8 cellular contexts compared by ENCODE assay signal in the genomic region with DNA sequence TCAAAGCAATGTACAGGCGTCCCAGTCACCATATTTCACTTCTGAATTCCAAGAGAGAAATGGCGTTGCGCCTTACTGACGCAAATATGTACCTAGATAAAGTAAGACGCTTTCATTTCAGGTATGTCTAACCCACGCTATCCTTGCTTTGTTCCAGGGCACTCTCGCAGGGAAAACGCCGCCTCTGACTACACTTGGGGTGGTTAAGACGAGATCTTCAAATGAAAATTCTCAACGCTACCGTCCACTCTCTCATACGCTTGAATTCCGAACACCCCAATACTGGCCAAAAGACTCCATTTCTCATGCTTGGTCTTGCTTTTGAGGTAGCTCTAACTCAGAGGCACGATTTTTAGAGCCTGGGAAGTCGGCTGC. TPM values are rescaled to one million over a fixed set of nuclear protein-coding genes. Genes with fewer than 3 reads are reported as not detected.
DNase-seq lines count a peak whose midpoint lies in the region; ATAC-seq and TF ChIP-seq lines count a peak whose summit lies in the region.

No MANE protein-coding gene starts in this region.

- H3K36me3 Mint-ChIP-seq in activated T-cell treated with anti-CD3 and anti-CD28 coated beads, Interleukin-2, amount 50 U/mL, for 72 hours (ENCODE audit: insufficient read depth in 2 of 2) = peaks cover 8 to 18% of the 10 kb centered on the region in 2 donors
- H3K36me3 Mint-ChIP-seq in activated CD4-positive, alpha-beta memory T cell treated with anti-CD3 and anti-CD28 coated beads, Interleukin-2, amount 10 ng/mL, durations not matched to agents 7 days and 5 days (ENCODE audit: low read depth) = peaks cover 30% of the 10 kb centered on the region

- WGBS in sigmoid colon, 2 donors = 0 to 1% methylated on average over 16 of the region's 16 CpGs

- intact Hi-C loops in left cardiac atrium (cut with DNase I) = no loop called here
- intact Hi-C loops in sigmoid colon (cut with DNase I) = loop anchor here (5.0 kb wide), 2 partner anchors 60 to 215 kb away; a partner anchor contains a TSS

- H3K4me1 Mint-ChIP-seq in activated T-cell treated with anti-CD3 and anti-CD28 coated beads, Interleukin-2, amount 50 U/mL, for 72 hours (ENCODE audit: low read depth) = peaks cover 52% of the 10 kb centered on the region
- H3K4me1 Mint-ChIP-seq in activated CD4-positive, alpha-beta memory T cell treated with anti-CD3 and anti-CD28 coated beads, Interleukin-2, amount 10 ng/mL, durations not matched to agents 7 days and 5 days = peaks cover 43% of the 10 kb centered on the region

- peak; percentile 8 to 19 for ATAC-seq in activated T-cell treated with anti-CD3 and anti-CD28 coated beads, Interleukin-2, amount 50 U/mL, for 72 hours (replicated peaks in 1 of 2)
- ATAC-seq in HG03196 (IDR thresholded peaks at IDR 0.05; ENCODE audit: unreplicated experiment) = peak; percentile 2
- peak; percentile 14 to 17 for ATAC-seq in left cardiac atrium
- no peak for ATAC-seq in GM18520 (IDR thresholded peaks at IDR 0.05; ENCODE audit: unreplicated experiment)

- H3K27ac ChIP-seq in sigmoid colon = peak overlapping the region; percentile 88 to 96 (median 94)

- peak overlapping the region; percentile 96 to 98 for H3K4me3 Mint-ChIP-seq in activated T-cell treated with anti-CD3 and anti-CD28 coated beads, Interleukin-2, amount 50 U/mL, for 72 hours
- peak overlapping the region; percentile 96 for H3K4me3 Mint-ChIP-seq in activated CD4-positive, alpha-beta memory T cell treated with anti-CD3 and anti-CD28 coated beads, Interleukin-2, amount 10 ng/mL, durations not matched to agents 7 days and 5 days

- no peak for TF ChIP-seq CTCF in sigmoid colon (IDR thresholded peaks at IDR 0.05)

- H3K4me3 ChIP-seq in sigmoid colon = peak overlapping the region; percentile 78 to 87 (median 83)

- peak overlapping the region; percentile 99 for H3K27ac Mint-ChIP-seq in activated T-cell treated with anti-CD3 and anti-CD28 coated beads, Interleukin-2, amount 50 U/mL, for 72 hours
- peak overlapping the region; percentile 99 for H3K27ac Mint-ChIP-seq in activated CD4-positive, alpha-beta memory T cell treated with anti-CD3 and anti-CD28 coated beads, Interleukin-2, amount 10 ng/mL, durations not matched to agents 7 days and 5 days

- H3K27me3 Mint-ChIP-seq in activated T-cell treated with anti-CD3 and anti-CD28 coated beads, Interleukin-2, amount 50 U/mL, for 72 hours (ENCODE audit: low read depth) = no peaks in the 10 kb centered on the region
- H3K27me3 Mint-ChIP-seq in activated CD4-positive, alpha-beta memory T cell treated with anti-CD3 and anti-CD28 coated beads, Interleukin-2, amount 10 ng/mL, durations not matched to agents 7 days and 5 days = no peaks in the 10 kb centered on the region

- TF ChIP-seq POLR2A in sigmoid colon (IDR thresholded peaks at IDR 0.05) = no peak

- H3K27me3 ChIP-seq in sigmoid colon = no peaks in the 10 kb centered on the region

- TF ChIP-seq EP300 in sigmoid colon (IDR thresholded peaks at IDR 0.05) = no peak

- H3K9me3 ChIP-seq in sigmoid colon = no peaks in the 10 kb centered on the region

- H3K4me1 ChIP-seq in sigmoid colon = peaks cover 0 to 47% (median 32%) of the 10 kb centered on the region in 4 donors

- no peaks in the 10 kb centered on the region for H3K9me3 Mint-ChIP-seq in activated T-cell treated with anti-CD3 and anti-CD28 coated beads, Interleukin-2, amount 50 U/mL, for 72 hours
- no peaks in the 10 kb centered on the region for H3K9me3 Mint-ChIP-seq in activated CD4-positive, alpha-beta memory T cell treated with anti-CD3 and anti-CD28 coated beads, Interleukin-2, amount 10 ng/mL, durations not matched to agents 7 days and 5 days

- H3K36me3 ChIP-seq in sigmoid colon = peaks cover 8 to 21% (median 14%) of the 10 kb centered on the region in 4 donors

- DNase-seq in activated T-cell treated with anti-CD3 and anti-CD28 coated beads, Interleukin-2, amount 50 U/mL, for 72 hours = peak in 1 of 2 donors; percentile 43
- DNase-seq in activated T-cell treated with anti-CD3 and anti-CD28 coated beads, Interleukin-2, amount 50 U/mL, for 48 hours = no peak
- DNase-seq in activated CD4-positive, alpha-beta memory T cell treated with anti-CD3 and anti-CD28 coated beads, Interleukin-2, amount 10 ng/mL, durations not matched to agents 7 days and 5 days = no peak
- DNase-seq in left cardiac atrium (peak; percentile 24), sigmoid colon (no peak), epidermal melanocyte (ENCODE audit: insufficient read length, low spot score) (no peak)

- CTCF ChIA-PET in activated CD4-positive, alpha-beta memory T cell treated with anti-CD3 and anti-CD28 coated beads, Interleukin-2, amount 10 ng/mL, durations not matched to agents 7 days and 5 days (lab: Charles Lee) = interaction anchor here (0.9 to 3.5 kb wide), 8 partner anchors 9 to 148 kb away, joined by 3 to 10 read pairs (median 6); no protein-coding TSS in a partner anchor

- POLR2A ChIA-PET in activated CD4-positive, alpha-beta memory T cell treated with anti-CD3 and anti-CD28 coated beads, Interleukin-2, amount 10 ng/mL, durations not matched to agents 7 days and 5 days (lab: Charles Lee) = interaction anchor here (0.6 to 5.0 kb wide), 20 partner anchors 12 to 274 kb away, joined by 3 to 48 read pairs (median 5); a partner anchor contains a TSS

RNA-seq across cellular contexts. Expression of a gene that starts 0.7 kb away (rescaled TPM):
- total RNA-seq in activated T-cell treated with anti-CD3 and anti-CD28 coated beads, Interleukin-2, amount 50 U/mL, for 72 hours = 10 to 100 TPM; 32.7 to 36.8 TPM
- 10 to 100 TPM; 23.8 to 25.4 TPM for total RNA-seq in activated CD4-positive, alpha-beta memory T cell treated with anti-CD3 and anti-CD28 coated beads, Interleukin-2, amount 10 ng/mL, durations not matched to agents 7 days and 5 days
- total RNA-seq in left cardiac atrium (10 to 100 TPM; 33.7 to 42.0 TPM), sigmoid colon (10 to 100 TPM; 31.0 to 40.7 (median 40.5) TPM)
- polyA plus RNA-seq in sigmoid colon = 10 to 100 TPM; 10.8 to 28.0 (median 11.8) TPM

RNA-seq across cellular contexts. Expression of a gene that starts 9.6 kb away (rescaled TPM):
- 1 to 10 TPM in 1 of 2 donors, under 1 TPM in 1; 0.82 to 1.2 TPM for total RNA-seq in activated T-cell treated with anti-CD3 and anti-CD28 coated beads, Interleukin-2, amount 50 U/mL, for 72 hours
- not detected for total RNA-seq in activated CD4-positive, alpha-beta memory T cell treated with anti-CD3 and anti-CD28 coated beads, Interleukin-2, amount 10 ng/mL, durations not matched to agents 7 days and 5 days
- total RNA-seq in left cardiac atrium (not detected), sigmoid colon (not detected)
- not detected for polyA plus RNA-seq in sigmoid colon

RNA-seq across cellular contexts. Expression of a gene that starts 59.8 kb away (rescaled TPM):
- 10 to 100 TPM; 27.4 to 36.3 TPM for total RNA-seq in activated T-cell treated with anti-CD3 and anti-CD28 coated beads, Interleukin-2, amount 50 U/mL, for 72 hours
- total RNA-seq in activated CD4-positive, alpha-beta memory T cell treated with anti-CD3 and anti-CD28 coated beads, Interleukin-2, amount 10 ng/mL, durations not matched to agents 7 days and 5 days = 1 to 10 TPM; 7.2 to 8.2 TPM
- 1 to 10 TPM in 1 of 2 donors, under 1 TPM in 1; 0.53 to 1.2 TPM for total RNA-seq in left cardiac atrium
- 1 to 10 TPM in 3 of 4 donors, under 1 TPM in 1; 0.99 to 3.6 (median 1.3) TPM for total RNA-seq in sigmoid colon
- 10 to 100 TPM in 1 of 3 donors, 1 to 10 TPM in 2; 1.2 to 19.6 (median 2.4) TPM for polyA plus RNA-seq in sigmoid colon
